17 cellular contexts compared by ENCODE assay signal in genomic region chr11:96500440-96500839, GRCh38.
A peak's percentile ranks its signal among the peaks of the same experiment; 100 is the strongest.
DNase-seq lines count a peak whose midpoint lies in the region; TF ChIP-seq lines count a peak whose summit lies in the region.
"Had no signal": no experiment of that assay in that cellular context is flagged by ENCODE, and none has a peak within 500 bp of the region (broad histone marks: within the 10 kb centered on the region; RNA-seq: fewer than 3 reads in every experiment).

No MANE protein-coding gene starts in this region.

- H3K36me3 ChIP-seq in prostate gland: no peaks in the 10 kb centered on the region
- H3K36me3 ChIP-seq: BLaER1 treated with 17β-estradiol and CSF1 and Interleukin-3, amounts not matched to agents 10 nM and 100 nM had no signal

- H3K4me1 Mint-ChIP-seq in neural crest cell: no peaks in the 10 kb centered on the region

- H3K9me3 Mint-ChIP-seq in neural crest cell: no peaks in the 10 kb centered on the region
- H3K9me3 Mint-ChIP-seq: CD4-positive, alpha-beta T cell had no signal

- H3K4me1 ChIP-seq in prostate gland (replicated peaks): no peaks in the 10 kb centered on the region
- H3K4me1 ChIP-seq: BLaER1 treated with 17β-estradiol and CSF1 and Interleukin-3, amounts not matched to agents 10 nM and 100 nM; Caco-2 had no signal

- no peak overlapping the region for H3K27ac ChIP-seq in prostate gland
- H3K27ac ChIP-seq: BLaER1 treated with 17β-estradiol and CSF1 and Interleukin-3, amounts not matched to agents 10 nM and 100 nM; C4-2B had no signal

- peak overlapping the region; percentile 24 for H3K27ac Mint-ChIP-seq in neural crest cell (ENCODE audit: unreplicated experiment)
- H3K27ac Mint-ChIP-seq: CD4-positive, alpha-beta T cell; CD8-positive, alpha-beta T cell had no signal

- no peaks in the 10 kb centered on the region for H3K36me3 Mint-ChIP-seq in neural crest cell (ENCODE audit: low read depth)
- H3K36me3 Mint-ChIP-seq: CD8-positive, alpha-beta T cell had no signal

- WGBS in prostate gland: 93% methylated on average over 3 of the region's 3 CpGs

- no peak for TF ChIP-seq POLR2A in prostate gland (IDR thresholded peaks at IDR 0.05)

- H3K27me3 ChIP-seq in prostate gland (replicated peaks; ENCODE audit: insufficient read depth): no peaks in the 10 kb centered on the region
- H3K27me3 ChIP-seq: BLaER1 treated with 17β-estradiol and CSF1 and Interleukin-3, amounts not matched to agents 10 nM and 100 nM had no signal

- DNase-seq in NCI-H226 (peak; percentile 60), left kidney (ENCODE audit: low read depth, low spot score) (peak; percentile 27), neural crest cell (ENCODE audit: low read depth, low spot score) (no peak), prostate gland (ENCODE audit: low spot score) (no peak), NOMO-1 (lab: John Stamatoyannopoulos, UW; ENCODE audit: unreplicated experiment in 2 of 2) (no peak), GF-D8 (lab: John Stamatoyannopoulos, UW) (no peak), SIG-M5 (lab: John Stamatoyannopoulos, UW) (no peak)
- DNase-seq: 8988T; ACHN; Caco-2; Calu3; CD4-positive, alpha-beta T cell; CD8-positive, alpha-beta T cell; DMS79 treated with DMSO at 0.1 percent for 48 hours had no signal

- H3K4me3 ChIP-seq in prostate gland: no peak overlapping the region
- H3K4me3 ChIP-seq: BLaER1 treated with 17β-estradiol and CSF1 and Interleukin-3, amounts not matched to agents 10 nM and 100 nM; GM12878 had no signal

- H3K9me3 ChIP-seq in prostate gland: no peaks in the 10 kb centered on the region

- no peak overlapping the region for H3K4me3 Mint-ChIP-seq in neural crest cell
- H3K4me3 Mint-ChIP-seq: CD4-positive, alpha-beta T cell; CD8-positive, alpha-beta T cell had no signal

- no peaks in the 10 kb centered on the region for H3K27me3 Mint-ChIP-seq in neural crest cell (ENCODE audit: low read depth)
- H3K27me3 Mint-ChIP-seq: CD4-positive, alpha-beta T cell had no signal

- intact Hi-C loops in prostate gland (cut with DNase I): no loop called here

- TF ChIP-seq CTCF in neural crest cell (conservative IDR thresholded peaks at IDR 0.05) (no peak), prostate gland (IDR thresholded peaks at IDR 0.05) (no peak)

Comparison
In these comparisons a context has a peak if more than half of its experiments do, and no peak if none do; other contexts are left out.
1. DNase-seq: peak in NCI-H226 (single experiment) and left kidney (single experiment); none in neural crest cell (single experiment), prostate gland (single experiment), NOMO-1 (0 of 2), GF-D8 (single experiment) and SIG-M5 (single experiment).